Comparison of ENCODE assay signal across 22 cellular contexts in genomic region chr3:73292241-73292640, GRCh38.
A peak's percentile ranks its signal among the peaks of the same experiment; 100 is the strongest.
DNase-seq lines count a peak whose midpoint lies in the region; ATAC-seq and TF ChIP-seq lines count a peak whose summit lies in the region.
"Had no signal": no experiment of that assay in that cellular context is flagged by ENCODE, and none has a peak within 500 bp of the region (broad histone marks: within the 10 kb centered on the region; RNA-seq: fewer than 3 reads in every experiment).

No MANE protein-coding gene starts in this region.

- H3K4me3 Mint-ChIP-seq in brain: no peak overlapping the region
- H3K4me3 Mint-ChIP-seq: CD4-positive, alpha-beta T cell; H9 had no signal

- H3K4me1 ChIP-seq in aorta (ENCODE audit: control insufficient read depth in 1 of 2, insufficient read depth in 2 of 2, low read length in 2 of 2): no peaks in the 10 kb centered on the region
- H3K4me1 ChIP-seq: BLaER1, Caco-2, Peyer's patch had no signal

- H3K27me3 ChIP-seq in aorta (ENCODE audit: control insufficient read depth in 1 of 2, insufficient read depth in 2 of 2, low read length in 1 of 2): peaks cover 0 to 2% of the 10 kb centered on the region in 2 donors
- H3K27me3 ChIP-seq: BLaER1, MG63, Peyer's patch, SJCRH30 had no signal

- intact Hi-C loops in aorta (cut with DNase I): no loop called here

- no peaks in the 10 kb centered on the region for H3K36me3 ChIP-seq in aorta (ENCODE audit: control insufficient read depth in 1 of 2, insufficient read depth in 2 of 2, low read length in 1 of 2)
- H3K36me3 ChIP-seq: BLaER1, MG63, Peyer's patch, SJCRH30 had no signal

- no peak for TF ChIP-seq CTCF in brain (conservative IDR thresholded peaks at IDR 0.05)

- no peaks in the 10 kb centered on the region for H3K9me3 Mint-ChIP-seq in brain
- H3K9me3 Mint-ChIP-seq: CD4-positive, alpha-beta T cell; H9 had no signal

- H3K4me1 Mint-ChIP-seq in brain: peaks cover 24% of the 10 kb centered on the region

- ATAC-seq in HG03135 (IDR thresholded peaks at IDR 0.05; ENCODE audit: unreplicated experiment) (no peak), aorta (ENCODE audit: low FRiP score) (no peak)
- ATAC-seq: HepG2, K562 had no signal

- WGBS in aorta, 2 donors: 41 to 43% methylated on average over 4 of the region's 4 CpGs

- peak overlapping the region in 3 of 5 experiments; percentile 9 to 80 (median 59) for H3K27ac Mint-ChIP-seq in brain
- H3K27ac Mint-ChIP-seq: CD4-positive, alpha-beta T cell; H9 had no signal

- no peaks in the 10 kb centered on the region for H3K27me3 Mint-ChIP-seq in brain
- H3K27me3 Mint-ChIP-seq: CD4-positive, alpha-beta T cell had no signal

- H3K27ac ChIP-seq in aorta (ENCODE audit: low read depth in 1 of 2, low read length in 2 of 2): no peak overlapping the region
- H3K27ac ChIP-seq: BLaER1, HL-60, Peyer's patch, SJCRH30 had no signal

- H3K9me3 ChIP-seq in aorta (ENCODE audit: control insufficient read depth, low read length): no peaks in the 10 kb centered on the region
- H3K9me3 ChIP-seq: BLaER1, Caco-2, MG63, Peyer's patch, SJCRH30 had no signal

- DNase-seq in NCI-H82 (lab: John Stamatoyannopoulos, UW): peak; percentile 32
- DNase-seq in NCI-H82 treated with DMSO at 0.1 percent for 48 hours (lab: John Stamatoyannopoulos, UW; ENCODE audit: unreplicated experiment): no peak
- DNase-seq in NCI-H1105 (lab: John Stamatoyannopoulos, UW): peak; percentile 69
- DNase-seq in aorta: no peak
- DNase-seq in stimulated activated CD8-positive, alpha-beta memory T cell treated with anti-CD3 and anti-CD28 coated beads, Interleukin-4, amount 100 ng/mL, for 48 hours: no peak
- DNase-seq: ACHN; Caco-2; CD4-positive, alpha-beta T cell; DMS153; H9; MG63; NCI-H1694 treated with DMSO at 0.1 percent for 48 hours; NCI-H226; NCI-H526; Peyer's patch; SJCRH30 had no signal

- H3K36me3 Mint-ChIP-seq in brain: no peaks in the 10 kb centered on the region

- H3K4me3 ChIP-seq in aorta (ENCODE audit: low read length in 2 of 2): no peak overlapping the region
- H3K4me3 ChIP-seq: BLaER1, K562, MG63, Peyer's patch, SJCRH30 had no signal

Comparison
In these comparisons a context has a peak if more than half of its experiments do, and no peak if none do; other contexts are left out.
1. DNase-seq: peak in NCI-H82 (single experiment) and NCI-H1105 (single experiment); none in NCI-H82 treated with DMSO at 0.1 percent for 48 hours (single experiment), aorta (0 of 2) and stimulated activated CD8-positive, alpha-beta memory T cell treated with anti-CD3 and anti-CD28 coated beads, Interleukin-4, amount 100 ng/mL, for 48 hours (single experiment).